In the genomic region with DNA sequence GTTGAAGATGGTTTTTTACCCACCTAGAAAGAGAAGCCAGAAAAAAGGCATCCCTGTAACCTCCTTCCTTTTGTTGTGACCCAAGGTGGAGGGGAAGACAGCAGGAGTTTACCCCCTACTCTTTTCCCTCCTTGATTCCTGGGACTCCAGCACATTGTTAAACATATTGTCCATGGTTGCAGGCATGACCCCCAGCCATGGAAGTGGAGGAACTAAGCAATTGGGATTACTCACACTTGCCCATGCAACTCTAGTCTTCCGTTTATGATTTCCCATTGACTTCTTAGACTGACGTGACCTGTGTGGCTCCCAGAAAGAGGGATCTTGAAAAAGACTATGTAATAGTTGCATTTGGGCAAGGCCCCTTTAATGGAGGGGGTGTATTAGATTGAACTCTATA, we compare ENCODE assay signal across 12 cellular contexts. TPM values are rescaled to one million over a fixed set of nuclear protein-coding genes. Genes with fewer than 3 reads are reported as not detected.
"Had no signal": no experiment of that assay in that cellular context is flagged by ENCODE, and none has a peak within 500 bp of the region (broad histone marks: within the 10 kb centered on the region; RNA-seq: fewer than 3 reads in every experiment).

No MANE protein-coding gene starts in this region.

RNA-seq across cellular contexts. Expression of a gene that starts 17.9 kb away (rescaled TPM):
- total RNA-seq: OCI-LY7, PC-3, PC-9, Peyer's patch, Right ventricle myocardium inferior, Right ventricle myocardium superior, RPMI7951, SJCRH30, SJSA1, SK-MEL-5, T-cell had no signal
- polyA plus RNA-seq: SK-N-SH had no signal

RNA-seq across cellular contexts. Expression of a gene that starts 59.4 kb away (rescaled TPM):
- total RNA-seq: OCI-LY7, PC-3, PC-9, Peyer's patch, Right ventricle myocardium inferior, Right ventricle myocardium superior, RPMI7951, SJCRH30, SJSA1, SK-MEL-5, T-cell had no signal
- polyA plus RNA-seq: SK-N-SH had no signal
